Comparison of ENCODE assay signal across 11 cellular contexts in genomic region chr3:47984089-47984759, GRCh38. TPM values are rescaled to one million over a fixed set of nuclear protein-coding genes. Genes with fewer than 3 reads are reported as not detected.
DNase-seq lines count a peak whose midpoint lies in the region; ATAC-seq and TF ChIP-seq lines count a peak whose summit lies in the region.
"Had no signal": no experiment of that assay in that cellular context is flagged by ENCODE, and none has a peak within 500 bp of the region (broad histone marks: within the 10 kb centered on the region; RNA-seq: fewer than 3 reads in every experiment).

No MANE protein-coding gene starts in this region.

- peak; percentile 12 for DNase-seq in AG08396 (ENCODE audit: low spot score)
- peak; percentile 89 for DNase-seq in LHCN-M2 (ENCODE audit: low read depth)
- DNase-seq in brain pericyte (ENCODE audit: low read depth, low spot score) = peak; percentile 15
- no peak for DNase-seq in WERI-Rb-1
- DNase-seq in HuH-7.5 (ENCODE audit: low spot score) = no peak
- DNase-seq in lower lobe of right lung = no peak
- no peak for DNase-seq in sigmoid colon
- DNase-seq: Karpas-422, NCI-H524 had no signal

- no peak for TF ChIP-seq POLR2A in sigmoid colon (IDR thresholded peaks at IDR 0.05)

- intact Hi-C loops in lower lobe of right lung (cut with DNase I) (no loop called here), sigmoid colon (cut with DNase I) (no loop called here)

- no peak for ATAC-seq in lower lobe of right lung

- no peak overlapping the region for H3K4me3 ChIP-seq in mesodermal cell (ENCODE audit: extremely low read depth, insufficient read depth, low read length, poor library complexity, severe bottlenecking)
- no peak overlapping the region for H3K4me3 ChIP-seq in WERI-Rb-1 (ENCODE audit: low read depth, low read length)
- no peak overlapping the region for H3K4me3 ChIP-seq in lower lobe of right lung
- no peak overlapping the region for H3K4me3 ChIP-seq in sigmoid colon
- H3K4me3 ChIP-seq: dorsolateral prefrontal cortex had no signal

- H3K4me1 ChIP-seq in mesodermal cell (ENCODE audit: control insufficient read depth, insufficient read depth, low read length, poor library complexity, severe bottlenecking) (peaks cover 6% of the 10 kb centered on the region), lower lobe of right lung (peaks cover 10% of the 10 kb centered on the region), sigmoid colon (peaks cover 0 to 43% (median 21%) of the 10 kb centered on the region in 4 donors)

- H3K27ac ChIP-seq in mesodermal cell (ENCODE audit: low read depth, low read length, severe bottlenecking) = peak overlapping the region; percentile 23
- H3K27ac ChIP-seq in WERI-Rb-1 = no peak overlapping the region
- no peak overlapping the region for H3K27ac ChIP-seq in lower lobe of right lung
- H3K27ac ChIP-seq in sigmoid colon = no peak overlapping the region
- H3K27ac ChIP-seq: dorsolateral prefrontal cortex had no signal

- TF ChIP-seq EP300 in sigmoid colon (IDR thresholded peaks at IDR 0.05) = no peak

- H3K9me3 ChIP-seq in mesodermal cell (ENCODE audit: control insufficient read depth, low read length) = no peaks in the 10 kb centered on the region
- H3K9me3 ChIP-seq in WERI-Rb-1 (ENCODE audit: severe bottlenecking) = no peaks in the 10 kb centered on the region
- H3K9me3 ChIP-seq in lower lobe of right lung = no peaks in the 10 kb centered on the region
- no peaks in the 10 kb centered on the region for H3K9me3 ChIP-seq in sigmoid colon

- H3K36me3 ChIP-seq in mesodermal cell (ENCODE audit: control insufficient read depth, insufficient read depth, low read length) (peaks cover 30% of the 10 kb centered on the region), WERI-Rb-1 (no peaks in the 10 kb centered on the region; the same call in 1 of the 2 replicates), lower lobe of right lung (no peaks in the 10 kb centered on the region), sigmoid colon (peaks cover 0 to 3% (median 0%) of the 10 kb centered on the region in 4 donors)

- TF ChIP-seq CTCF in WERI-Rb-1 (IDR thresholded peaks at IDR 0.05; ENCODE audit: low read depth, low read length) = no peak
- TF ChIP-seq CTCF in lower lobe of right lung (IDR thresholded peaks at IDR 0.05) = no peak
- TF ChIP-seq CTCF in sigmoid colon (IDR thresholded peaks at IDR 0.05) = no peak

- H3K27me3 ChIP-seq in WERI-Rb-1 (ENCODE audit: insufficient read depth, low read depth, severe bottlenecking) = no peaks in the 10 kb centered on the region
- H3K27me3 ChIP-seq in lower lobe of right lung (ENCODE audit: low read depth) = no peaks in the 10 kb centered on the region
- H3K27me3 ChIP-seq in sigmoid colon = no peaks in the 10 kb centered on the region
- H3K27me3 ChIP-seq: dorsolateral prefrontal cortex had no signal

- WGBS in mesodermal cell (ENCODE audit: insufficient coverage in 2 of 2), 2 experiments = 80 to 83% methylated on average over 1 of the region's 4 CpGs
- 88 to 90% methylated on average over 4 of the region's 4 CpGs for WGBS in sigmoid colon, 2 donors

RNA-seq across cellular contexts. Expression of gene MAP4, which starts 32.0 kb away (rescaled TPM):
- 90.6 and 106 TPM in 2 replicates for total RNA-seq in LHCN-M2 (2014; rRNA removed)
- polyA plus RNA-seq in LHCN-M2 (2012) = 198 TPM
- 183 TPM for polyA plus RNA-seq in mesodermal cell (2013, experiment 1 of 2)
- 168 TPM for polyA plus RNA-seq in mesodermal cell (2013, experiment 2 of 2)
- 166 TPM for total RNA-seq in lower lobe of right lung
- total RNA-seq in sigmoid colon = 100 to 1,000 TPM; 138 to 266 (median 201) TPM
- polyA plus RNA-seq in sigmoid colon = 10 to 100 TPM; 41.2 to 90.0 (median 55.3) TPM

Comparison
In these comparisons a context has a peak if more than half of its experiments do, and no peak if none do; other contexts are left out.
1. DNase-seq: peak in AG08396 (single experiment), LHCN-M2 (single experiment) and brain pericyte (single experiment); none in WERI-Rb-1 (single experiment), HuH-7.5 (single experiment), lower lobe of right lung (single experiment) and sigmoid colon (single experiment).